16 cellular contexts compared by ENCODE assay signal in genomic region chr17:4163951-4164350, GRCh38. TPM values are rescaled to one million over a fixed set of nuclear protein-coding genes. Genes with fewer than 3 reads are reported as not detected.
DNase-seq lines count a peak whose midpoint lies in the region; ATAC-seq and TF ChIP-seq lines count a peak whose summit lies in the region.
"Had no signal": no experiment of that assay in that cellular context is flagged by ENCODE, and none has a peak within 500 bp of the region (broad histone marks: within the 10 kb centered on the region; RNA-seq: fewer than 3 reads in every experiment).

No MANE protein-coding gene starts in this region.

- no peak overlapping the region for H3K27ac Mint-ChIP-seq in T-cell

- no peaks in the 10 kb centered on the region for H3K27me3 Mint-ChIP-seq in T-cell
- H3K27me3 Mint-ChIP-seq: activated CD4-positive, alpha-beta memory T cell treated with anti-CD3 and anti-CD28 coated beads for 36 hours had no signal

- H3K4me3 Mint-ChIP-seq in T-cell, result no peak overlapping the region
- H3K4me3 Mint-ChIP-seq: activated CD4-positive, alpha-beta memory T cell treated with anti-CD3 and anti-CD28 coated beads for 36 hours had no signal

- DNase-seq in AG08396 (ENCODE audit: low spot score) (peak; percentile 47), M059J (ENCODE audit: low read depth) (peak; percentile 15), cardiac fibroblast (ENCODE audit: low read depth in 2 of 2) (peak; percentile 69 to 70), iris pigment epithelial cell (ENCODE audit: low read depth) (peak; percentile 41), foreskin keratinocyte (no peak), KBM-7 (no peak), hippocampal formation (lab: John Stamatoyannopoulos, UW) (no peak), T-cell (no peak)
- DNase-seq: activated CD4-positive, alpha-beta memory T cell treated with anti-CD3 and anti-CD28 coated beads for 36 hours; activated gamma-delta T cell; caudate nucleus; mesendoderm; stimulated activated CD8-positive, alpha-beta memory T cell treated with anti-CD3 and anti-CD28 coated beads, Interleukin-4, amount 100 ng/mL, for 48 hours; T1000; uterus had no signal

- H3K27me3 ChIP-seq in foreskin keratinocyte, result no peaks in the 10 kb centered on the region
- H3K27me3 ChIP-seq: ovary, uterus had no signal

- in situ Hi-C loops in KBM-7 (cut with MboI; ENCODE audit: low pct_unique_long_range_greater_than_20kb, low sequenced_read_pairs), result no loop called here

- H3K4me1 ChIP-seq in foreskin keratinocyte, result peaks cover 32% of the 10 kb centered on the region
- H3K4me1 ChIP-seq: uterus had no signal

- H3K27ac ChIP-seq in foreskin keratinocyte, result no peak overlapping the region
- H3K27ac ChIP-seq: uterus had no signal

- CTCF ChIA-PET in T-cell (lab: Charles Lee), result no interaction called here

- TF ChIP-seq CTCF in cardiac fibroblast (IDR thresholded peaks at IDR 0.05; ENCODE audit: low read depth, low read length), result no peak
- TF ChIP-seq CTCF in foreskin keratinocyte (conservative IDR thresholded peaks at IDR 0.05), result no peak

- H3K4me1 Mint-ChIP-seq in T-cell, result peaks cover 5 to 13% (median 7%) of the 10 kb centered on the region in 3 donors

- POLR2A ChIA-PET in T-cell (lab: Charles Lee), result interaction anchor here in 1 of 2 donors (0.6 kb wide), 1 partner anchor 20 kb away, joined by 7 read pairs; no protein-coding TSS in a partner anchor

- no peaks in the 10 kb centered on the region for H3K9me3 Mint-ChIP-seq in T-cell
- H3K9me3 Mint-ChIP-seq: activated CD4-positive, alpha-beta memory T cell treated with anti-CD3 and anti-CD28 coated beads for 36 hours had no signal

- no peak for ATAC-seq in foreskin keratinocyte
- ATAC-seq in T-cell (replicated peaks in 1 of 4), result no peak

- H3K36me3 Mint-ChIP-seq in T-cell, result peaks cover 49% of the 10 kb centered on the region

- no peak overlapping the region for H3K4me3 ChIP-seq in cardiac fibroblast (replicated peaks in 1 of 2; ENCODE audit: low read depth in 2 of 2, low read length in 2 of 2)
- H3K4me3 ChIP-seq: ovary, uterus had no signal

RNA-seq across cellular contexts. Expression of gene CYB5D2, which starts 21.0 kb away (rescaled TPM):
- 5.5 and 6.9 TPM in 2 replicates for total RNA-seq in M059J (2014; rRNA removed; shearing (Covaris generic))
- total RNA-seq in foreskin keratinocyte (5.1 and 6.5 TPM in 2 replicates), T-cell (10 to 100 TPM in 3 of 5 donors, 1 to 10 TPM in 2; 6.8 to 16.3 (median 10.1) TPM)
- 5.6 and 7.5 TPM in 2 replicates for polyA plus RNA-seq in foreskin keratinocyte

RNA-seq across cellular contexts. Expression of gene ZZEF1, which starts 21.1 kb away (rescaled TPM):
- 10.6 and 15.5 TPM in 2 replicates for total RNA-seq in M059J (2014; rRNA removed; shearing (Covaris generic))
- 19.6 and 20.7 TPM in 2 replicates for total RNA-seq in foreskin keratinocyte
- polyA plus RNA-seq in foreskin keratinocyte, result 2.8 and 3.2 TPM in 2 replicates
- 100 to 1,000 TPM in 1 of 5 donors, 10 to 100 TPM in 4; 84.4 to 107 (median 89.6) TPM for total RNA-seq in T-cell

Comparison
In these comparisons a context has a peak if more than half of its experiments do, and no peak if none do; other contexts are left out.
1. DNase-seq: peak in AG08396 (single experiment), M059J (single experiment), cardiac fibroblast (2 of 2) and iris pigment epithelial cell (single experiment); none in foreskin keratinocyte (0 of 2), KBM-7 (single experiment), hippocampal formation (0 of 2) and T-cell (0 of 34).